ENCODE assay signal across 18 cellular contexts in the genomic region with DNA sequence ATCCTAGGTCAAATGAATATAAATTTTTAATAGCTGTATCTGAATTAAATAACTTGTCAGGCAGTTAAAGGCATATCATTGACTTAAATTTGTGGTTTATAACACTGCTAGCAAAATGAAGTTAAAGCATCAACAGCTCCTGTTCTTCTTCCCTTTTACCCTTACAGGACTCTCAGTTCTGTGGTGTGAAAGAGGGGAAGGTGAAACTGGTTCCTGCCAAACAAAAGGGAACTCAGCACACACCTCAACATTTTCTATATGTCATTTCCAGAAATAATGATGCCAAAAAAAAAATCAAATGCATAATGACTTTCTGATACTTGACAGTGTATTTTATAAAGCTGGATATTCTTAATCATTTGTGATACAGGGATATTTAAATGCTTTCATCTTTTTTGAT. TPM values are rescaled to one million over a fixed set of nuclear protein-coding genes. Genes with fewer than 3 reads are reported as not detected.
DNase-seq lines count a peak whose midpoint lies in the region; ATAC-seq, FAIRE-seq and TF ChIP-seq lines count a peak whose summit lies in the region.
"Had no signal": no experiment of that assay in that cellular context is flagged by ENCODE, and none has a peak within 500 bp of the region (broad histone marks: within the 10 kb centered on the region; RNA-seq: fewer than 3 reads in every experiment).

No MANE protein-coding gene starts in this region.

- no peaks in the 10 kb centered on the region for H3K9me3 ChIP-seq in SU-DHL-6 (ENCODE audit: insufficient read depth, low read length)
- H3K9me3 ChIP-seq: ovary had no signal

- H3K27me3 ChIP-seq in SU-DHL-6 (ENCODE audit: low read length), result no peaks in the 10 kb centered on the region
- H3K27me3 ChIP-seq: cardiac muscle cell, ovary had no signal

- peaks cover 22% of the 10 kb centered on the region for H3K36me3 ChIP-seq in SU-DHL-6 (ENCODE audit: low read length)
- H3K36me3 ChIP-seq: ovary had no signal

- H4K20me1 ChIP-seq in SU-DHL-6 (ENCODE audit: low read depth, low read length), result no peaks in the 10 kb centered on the region

- no peak for TF ChIP-seq POLR2A in GM12892 (IDR thresholded peaks at IDR 0.05; ENCODE audit: low read depth, low read length)

- DNase-seq in GM12892 (ENCODE audit: insufficient read length) (no peak), HuH-7.5 (ENCODE audit: low spot score) (no peak), NCI-H187 treated with DMSO at 0.1 percent for 48 hours (lab: John Stamatoyannopoulos, UW) (no peak), omental fat pad (ENCODE audit: low spot score) (no peak)
- DNase-seq: activated CD4-positive, alpha-beta T cell treated with anti-CD3 and anti-CD28 coated beads, Interleukin-2, amount 10 ng/mL, durations not matched to agents 7 days and 5 days; activated naive CD8-positive, alpha-beta T cell treated with anti-CD3 and anti-CD28 coated beads, Interleukin-2, amount 50 U/mL, for 24 hours; activated T-cell treated with anti-CD3 and anti-CD28 coated beads, Interleukin-2, amount 50 U/mL, for 48 hours; DMS 273 treated with DMSO at 0.1 percent for 48 hours; effector memory CD4-positive, alpha-beta T cell; left colon; NCI-H526 treated with DMSO at 0.1 percent for 48 hours; ovary had no signal

- H3K4me2 ChIP-seq in SU-DHL-6 (ENCODE audit: low read depth, low read length, poor library complexity, severe bottlenecking), result peak overlapping the region; percentile 99

- H3K27ac ChIP-seq in SU-DHL-6 (ENCODE audit: low read depth, low read length), result peak overlapping the region; percentile 100
- H3K27ac ChIP-seq: cardiac muscle cell, ovary had no signal

- peak overlapping the region; percentile 4 for H3K4me3 ChIP-seq in SU-DHL-6 (ENCODE audit: insufficient read depth, low read length, poor library complexity, severe bottlenecking)
- H3K4me3 ChIP-seq: cardiac muscle cell, ovary had no signal

- no peak overlapping the region for H2AFZ ChIP-seq in SU-DHL-6 (ENCODE audit: low read depth, low read length, severe bottlenecking)

- peaks cover 48% of the 10 kb centered on the region for H3F3A ChIP-seq in SU-DHL-6 (ENCODE audit: insufficient read depth)

- H3K9ac ChIP-seq in SU-DHL-6 (ENCODE audit: low read length), result peak overlapping the region; percentile 33

- peak; percentile 17 for FAIRE-seq in GM12892 (lab: Jason Lieb, UNC)
- FAIRE-seq: H1 had no signal

- H3K79me2 ChIP-seq in SU-DHL-6 (ENCODE audit: insufficient read depth, low read length), result no peaks in the 10 kb centered on the region

- no peak for TF ChIP-seq CTCF in SU-DHL-6 (IDR thresholded peaks at IDR 0.05; ENCODE audit: insufficient read depth, low read length, poor library complexity, severe bottlenecking)
- TF ChIP-seq CTCF in omental fat pad (IDR thresholded peaks at IDR 0.05), result no peak

- ATAC-seq in GM21529 (IDR thresholded peaks at IDR 0.05; ENCODE audit: unreplicated experiment) (peak; percentile 24), HG03460 (IDR thresholded peaks at IDR 0.05; ENCODE audit: unreplicated experiment) (peak; percentile 17), omental fat pad (ENCODE audit: low FRiP score) (no peak), GM21619 (IDR thresholded peaks at IDR 0.05; ENCODE audit: unreplicated experiment) (no peak)
- ATAC-seq: activated naive CD8-positive, alpha-beta T cell treated with anti-CD3 and anti-CD28 coated beads, Interleukin-2, amount 50 U/mL, for 24 hours; left colon had no signal

- no peaks in the 10 kb centered on the region for H3K9me2 ChIP-seq in SU-DHL-6 (replicated peaks; ENCODE audit: insufficient read depth, low read length)

RNA-seq across cellular contexts. Expression of a gene that starts 21.2 kb away (rescaled TPM):
- 23.1 TPM for polyA plus RNA-seq in GM12892 (2012; ENCODE audit: missing spikeins)
- total RNA-seq in omental fat pad, result 10 to 100 TPM; 19.0 to 24.5 (median 22.7) TPM

Comparison
In these comparisons a context has a peak if more than half of its experiments do, and no peak if none do; other contexts are left out.
1. ATAC-seq: peak in GM21529 (single experiment) and HG03460 (single experiment); none in omental fat pad (single experiment) and GM21619 (single experiment).